In genomic region chr2:136441979-136442378, GRCh38 we compare ENCODE assay signal across 21 cellular contexts.
"Had no signal": no experiment of that assay in that cellular context is flagged by ENCODE, and none has a peak within 500 bp of the region (broad histone marks: within the 10 kb centered on the region; RNA-seq: fewer than 3 reads in every experiment).

No MANE protein-coding gene starts in this region.

- DNase-seq: activated CD4-positive, alpha-beta memory T cell treated with anti-CD3 and anti-CD28 coated beads, Interleukin-2, amount 10 ng/mL, durations not matched to agents 7 days and 5 days; activated CD4-positive, alpha-beta T cell treated with anti-CD3 and anti-CD28 coated beads for 1 hour; activated CD4-positive, alpha-beta T cell treated with anti-CD3 and anti-CD28 coated beads for 4 hours; activated CD4-positive, alpha-beta T cell treated with anti-CD3 and anti-CD28 coated beads, Interleukin-2, amount 10 ng/mL, durations not matched to agents 7 days and 5 days; activated CD4-positive, alpha-beta T cell treated with anti-CD3 and anti-CD28 coated beads, Interleukin-2, amount 50 U/mL, for 4 hours; activated CD8-positive, alpha-beta memory T cell treated with anti-CD3 and anti-CD28 coated beads, Interleukin-2, amount 50 U/mL, for 48 hours; activated gamma-delta T cell; activated naive CD4-positive, alpha-beta T cell; activated naive CD4-positive, alpha-beta T cell treated with anti-CD3 and anti-CD28 coated beads, Interleukin-2, amount 10 ng/mL, durations not matched to agents 7 days and 5 days; activated naive CD8-positive, alpha-beta T cell treated with anti-CD3 and anti-CD28 coated beads, Interleukin-2, amount 10 ng/mL, durations not matched to agents 7 days and 5 days; activated T-cell treated with anti-CD3 and anti-CD28 coated beads for 4 hours; activated T-cell treated with anti-CD3 and anti-CD28 coated beads, Interleukin-2, amount 50 U/mL, for 24 hours; activated T-cell treated with anti-CD3 and anti-CD28 coated beads, Interleukin-2, amount 50 U/mL, for 72 hours; caudate nucleus; effector CD8-positive, alpha-beta T cell; foreskin fibroblast; head of caudate nucleus; T-helper 2 cell had no signal

- H3K27ac Mint-ChIP-seq: activated CD4-positive, alpha-beta memory T cell treated with anti-CD3 and anti-CD28 coated beads, Interleukin-2, amount 10 ng/mL, durations not matched to agents 7 days and 5 days; activated CD4-positive, alpha-beta T cell treated with anti-CD3 and anti-CD28 coated beads, Interleukin-2, amount 10 ng/mL, durations not matched to agents 7 days and 5 days; activated naive CD4-positive, alpha-beta T cell treated with anti-CD3 and anti-CD28 coated beads, Interleukin-2, amount 10 ng/mL, durations not matched to agents 7 days and 5 days; activated naive CD4-positive, alpha-beta T cell treated with anti-CD3 and anti-CD28 coated beads, Interleukin-2, amount 50 U/mL, for 72 hours; activated naive CD8-positive, alpha-beta T cell treated with anti-CD3 and anti-CD28 coated beads, Interleukin-2, amount 10 ng/mL, durations not matched to agents 7 days and 5 days; activated T-cell treated with anti-CD3 and anti-CD28 coated beads, Interleukin-2, amount 50 U/mL, for 24 hours; activated T-cell treated with anti-CD3 and anti-CD28 coated beads, Interleukin-2, amount 50 U/mL, for 72 hours had no signal

- H3K36me3 ChIP-seq: ascending aorta had no signal

- H3K9me3 Mint-ChIP-seq: activated CD4-positive, alpha-beta memory T cell treated with anti-CD3 and anti-CD28 coated beads, Interleukin-2, amount 10 ng/mL, durations not matched to agents 7 days and 5 days; activated CD4-positive, alpha-beta T cell treated with anti-CD3 and anti-CD28 coated beads, Interleukin-2, amount 10 ng/mL, durations not matched to agents 7 days and 5 days; activated naive CD4-positive, alpha-beta T cell treated with anti-CD3 and anti-CD28 coated beads, Interleukin-2, amount 10 ng/mL, durations not matched to agents 7 days and 5 days; activated naive CD4-positive, alpha-beta T cell treated with anti-CD3 and anti-CD28 coated beads, Interleukin-2, amount 50 U/mL, for 72 hours; activated naive CD8-positive, alpha-beta T cell treated with anti-CD3 and anti-CD28 coated beads, Interleukin-2, amount 10 ng/mL, durations not matched to agents 7 days and 5 days; activated T-cell treated with anti-CD3 and anti-CD28 coated beads, Interleukin-2, amount 50 U/mL, for 24 hours; activated T-cell treated with anti-CD3 and anti-CD28 coated beads, Interleukin-2, amount 50 U/mL, for 72 hours had no signal

- ATAC-seq: activated naive CD4-positive, alpha-beta T cell treated with anti-CD3 and anti-CD28 coated beads, Interleukin-2, amount 50 U/mL, for 72 hours; activated T-cell treated with anti-CD3 and anti-CD28 coated beads, Interleukin-2, amount 50 U/mL, for 72 hours had no signal

- H3K4me3 Mint-ChIP-seq: activated CD4-positive, alpha-beta memory T cell treated with anti-CD3 and anti-CD28 coated beads, Interleukin-2, amount 10 ng/mL, durations not matched to agents 7 days and 5 days; activated CD4-positive, alpha-beta T cell treated with anti-CD3 and anti-CD28 coated beads, Interleukin-2, amount 10 ng/mL, durations not matched to agents 7 days and 5 days; activated naive CD4-positive, alpha-beta T cell treated with anti-CD3 and anti-CD28 coated beads, Interleukin-2, amount 10 ng/mL, durations not matched to agents 7 days and 5 days; activated naive CD8-positive, alpha-beta T cell treated with anti-CD3 and anti-CD28 coated beads, Interleukin-2, amount 10 ng/mL, durations not matched to agents 7 days and 5 days; activated T-cell treated with anti-CD3 and anti-CD28 coated beads, Interleukin-2, amount 50 U/mL, for 24 hours; activated T-cell treated with anti-CD3 and anti-CD28 coated beads, Interleukin-2, amount 50 U/mL, for 72 hours had no signal

- H3K36me3 Mint-ChIP-seq: activated naive CD4-positive, alpha-beta T cell treated with anti-CD3 and anti-CD28 coated beads, Interleukin-2, amount 10 ng/mL, durations not matched to agents 7 days and 5 days; activated naive CD4-positive, alpha-beta T cell treated with anti-CD3 and anti-CD28 coated beads, Interleukin-2, amount 50 U/mL, for 72 hours; activated naive CD8-positive, alpha-beta T cell treated with anti-CD3 and anti-CD28 coated beads, Interleukin-2, amount 10 ng/mL, durations not matched to agents 7 days and 5 days had no signal

- H3K4me1 Mint-ChIP-seq: activated CD4-positive, alpha-beta memory T cell treated with anti-CD3 and anti-CD28 coated beads, Interleukin-2, amount 10 ng/mL, durations not matched to agents 7 days and 5 days; activated CD4-positive, alpha-beta T cell treated with anti-CD3 and anti-CD28 coated beads, Interleukin-2, amount 10 ng/mL, durations not matched to agents 7 days and 5 days; activated naive CD4-positive, alpha-beta T cell treated with anti-CD3 and anti-CD28 coated beads, Interleukin-2, amount 10 ng/mL, durations not matched to agents 7 days and 5 days; activated naive CD8-positive, alpha-beta T cell treated with anti-CD3 and anti-CD28 coated beads, Interleukin-2, amount 10 ng/mL, durations not matched to agents 7 days and 5 days had no signal

- H3K4me3 ChIP-seq: ascending aorta had no signal

- H3K9me3 ChIP-seq: ascending aorta had no signal

- H3K4me1 ChIP-seq: ascending aorta had no signal

- H3K27me3 ChIP-seq: ascending aorta had no signal

- H3K27ac ChIP-seq: ascending aorta, epithelial cell of prostate had no signal
